Comparison of ENCODE assay signal across 29 cellular contexts in genomic region chr7:115249080-115249479, GRCh38.
DNase-seq lines count a peak whose midpoint lies in the region; ATAC-seq and TF ChIP-seq lines count a peak whose summit lies in the region.
"Had no signal": no experiment of that assay in that cellular context is flagged by ENCODE, and none has a peak within 500 bp of the region (broad histone marks: within the 10 kb centered on the region; RNA-seq: fewer than 3 reads in every experiment).

No MANE protein-coding gene starts in this region.

- H3K4me3 ChIP-seq in fibroblast of pulmonary artery (replicated peaks; ENCODE audit: low read depth, low read length) (no peak overlapping the region), endodermal cell (ENCODE audit: low read length) (no peak overlapping the region)
- H3K4me3 ChIP-seq: adrenal gland; BLaER1 treated with 17β-estradiol and CSF1 and Interleukin-3, amounts not matched to agents 10 nM and 100 nM; breast epithelium; mucosa of descending colon had no signal

- H3K4me3 Mint-ChIP-seq in activated T-helper 17 cell treated with anti-CD3 and anti-CD28 coated beads, Interleukin-2, amount 50 U/mL, for 72 hours, result no peak overlapping the region
- no peak overlapping the region for H3K4me3 Mint-ChIP-seq in endodermal cell
- H3K4me3 Mint-ChIP-seq: activated CD4-positive, alpha-beta T cell treated with anti-CD3 and anti-CD28 coated beads, Interleukin-2, amount 10 ng/mL, durations not matched to agents 7 days and 5 days; dendritic cell treated with granulocyte-macrophage colony-stimulating factor and Interleukin-4, amounts not matched to agents 40 ng/mL and 50 ng/mL, for 4 days; IgD-negative memory B cell; stimulated activated naive CD8-positive, alpha-beta T cell treated with anti-CD3 and anti-CD28 coated beads, Interleukin-15, amount 100 ng/mL, for 72 hours had no signal

- H3K27me3 Mint-ChIP-seq in activated T-helper 17 cell treated with anti-CD3 and anti-CD28 coated beads, Interleukin-2, amount 50 U/mL, for 72 hours, result no peaks in the 10 kb centered on the region
- no peaks in the 10 kb centered on the region for H3K27me3 Mint-ChIP-seq in endodermal cell (ENCODE audit: insufficient read depth)
- H3K27me3 Mint-ChIP-seq: activated CD4-positive, alpha-beta T cell treated with anti-CD3 and anti-CD28 coated beads, Interleukin-2, amount 10 ng/mL, durations not matched to agents 7 days and 5 days; dendritic cell treated with granulocyte-macrophage colony-stimulating factor and Interleukin-4, amounts not matched to agents 40 ng/mL and 50 ng/mL, for 4 days; IgD-negative memory B cell; stimulated activated naive CD8-positive, alpha-beta T cell treated with anti-CD3 and anti-CD28 coated beads, Interleukin-15, amount 100 ng/mL, for 72 hours had no signal

- peak; percentile 11 for DNase-seq in NCI-H82 (lab: John Stamatoyannopoulos, UW)
- DNase-seq in NCI-H82 treated with DMSO at 0.1 percent for 48 hours (lab: John Stamatoyannopoulos, UW; ENCODE audit: unreplicated experiment), result no peak
- DNase-seq in fibroblast of pulmonary artery (ENCODE audit: low read depth), result peak; percentile 25
- DNase-seq in endodermal cell, result no peak
- no peak for DNase-seq in inferior parietal cortex (ENCODE audit: extremely low spot score)
- DNase-seq in NCI-H2107 (lab: John Stamatoyannopoulos, UW), result no peak
- DNase-seq: activated CD4-positive, alpha-beta T cell treated with anti-CD3 and anti-CD28 coated beads, Interleukin-2, amount 10 ng/mL, durations not matched to agents 7 days and 5 days; activated effector memory CD4-positive, alpha-beta T cell treated with anti-CD3 and anti-CD28 coated beads, Interleukin-2, amount 50 U/mL, for 16 hours; adrenal gland; erythroblast; mucosa of descending colon; NCI-H1694 treated with DMSO at 0.1 percent for 48 hours; NCI-H774; OCI-M1; SHP77 treated with DMSO at 0.1 percent for 48 hours; small intestine; stimulated activated CD4-positive, alpha-beta T cell treated with anti-CD3 and anti-CD28 coated beads, Interleukin-2, amount 100 ng/mL, for 48 hours; stimulated activated naive CD8-positive, alpha-beta T cell treated with anti-CD3 and anti-CD28 coated beads, Interleukin-15, amount 100 ng/mL, for 72 hours; T-helper 1 cell; trophoblast cell had no signal

- ATAC-seq in activated T-helper 17 cell treated with anti-CD3 and anti-CD28 coated beads, Interleukin-2, amount 50 U/mL, for 72 hours (replicated peaks), result no peak
- ATAC-seq in GM21576 (IDR thresholded peaks at IDR 0.05; ENCODE audit: unreplicated experiment), result no peak
- ATAC-seq: mucosa of descending colon; stimulated activated naive CD8-positive, alpha-beta T cell treated with anti-CD3 and anti-CD28 coated beads, Interleukin-15, amount 100 ng/mL, for 72 hours had no signal

- H3K27ac ChIP-seq in endodermal cell (ENCODE audit: low read depth, low read length), result no peak overlapping the region
- H3K27ac ChIP-seq: 22Rv1; adrenal gland; BLaER1 treated with 17β-estradiol and CSF1 and Interleukin-3, amounts not matched to agents 10 nM and 100 nM; breast epithelium; neutrophil; VCaP had no signal

- H3K9me3 Mint-ChIP-seq in activated T-helper 17 cell treated with anti-CD3 and anti-CD28 coated beads, Interleukin-2, amount 50 U/mL, for 72 hours, result peaks cover 15% of the 10 kb centered on the region
- H3K9me3 Mint-ChIP-seq in endodermal cell, result peaks cover 31% of the 10 kb centered on the region
- H3K9me3 Mint-ChIP-seq: activated CD4-positive, alpha-beta T cell treated with anti-CD3 and anti-CD28 coated beads, Interleukin-2, amount 10 ng/mL, durations not matched to agents 7 days and 5 days; dendritic cell treated with granulocyte-macrophage colony-stimulating factor and Interleukin-4, amounts not matched to agents 40 ng/mL and 50 ng/mL, for 4 days had no signal

- WGBS in endodermal cell (ENCODE audit: insufficient coverage in 1 of 2, insufficient read length in 1 of 2), 2 experiments, result 87 to 88% methylated on average over 1 of the region's 1 CpG

- H3K27ac Mint-ChIP-seq in activated T-helper 17 cell treated with anti-CD3 and anti-CD28 coated beads, Interleukin-2, amount 50 U/mL, for 72 hours, result peak overlapping the region; percentile 61
- no peak overlapping the region for H3K27ac Mint-ChIP-seq in endodermal cell
- H3K27ac Mint-ChIP-seq: activated CD4-positive, alpha-beta T cell treated with anti-CD3 and anti-CD28 coated beads, Interleukin-2, amount 10 ng/mL, durations not matched to agents 7 days and 5 days; dendritic cell treated with granulocyte-macrophage colony-stimulating factor and Interleukin-4, amounts not matched to agents 40 ng/mL and 50 ng/mL, for 4 days; IgD-negative memory B cell; stimulated activated naive CD8-positive, alpha-beta T cell treated with anti-CD3 and anti-CD28 coated beads, Interleukin-15, amount 100 ng/mL, for 72 hours had no signal

- H3K4me1 ChIP-seq in endodermal cell (ENCODE audit: control insufficient read depth, insufficient read depth, low read length), result no peaks in the 10 kb centered on the region
- H3K4me1 ChIP-seq: adrenal gland; BLaER1 treated with 17β-estradiol and CSF1 and Interleukin-3, amounts not matched to agents 10 nM and 100 nM; breast epithelium had no signal

- H3K9ac ChIP-seq in endodermal cell (ENCODE audit: extremely low read depth, low read length, poor library complexity, severe bottlenecking), result no peak overlapping the region
- H3K9ac ChIP-seq: BLaER1 treated with 17β-estradiol and CSF1 and Interleukin-3, amounts not matched to agents 10 nM and 100 nM had no signal

- TF ChIP-seq CTCF in fibroblast of pulmonary artery (IDR thresholded peaks at IDR 0.05; ENCODE audit: low read length, missing control alignments) (no peak), endodermal cell (conservative IDR thresholded peaks at IDR 0.05) (no peak)

- H3K9me3 ChIP-seq in endodermal cell (ENCODE audit: control insufficient read depth, low read length), result peaks cover 17% of the 10 kb centered on the region
- H3K9me3 ChIP-seq: adrenal gland, neutrophil had no signal

- peaks cover 9% of the 10 kb centered on the region for H3K4me1 Mint-ChIP-seq in activated T-helper 17 cell treated with anti-CD3 and anti-CD28 coated beads, Interleukin-2, amount 50 U/mL, for 72 hours
- H3K4me1 Mint-ChIP-seq in endodermal cell, result peaks cover 6% of the 10 kb centered on the region
- H3K4me1 Mint-ChIP-seq: activated CD4-positive, alpha-beta T cell treated with anti-CD3 and anti-CD28 coated beads, Interleukin-2, amount 10 ng/mL, durations not matched to agents 7 days and 5 days; IgD-negative memory B cell; stimulated activated naive CD8-positive, alpha-beta T cell treated with anti-CD3 and anti-CD28 coated beads, Interleukin-15, amount 100 ng/mL, for 72 hours had no signal

- no peaks in the 10 kb centered on the region for H3K36me3 Mint-ChIP-seq in activated T-helper 17 cell treated with anti-CD3 and anti-CD28 coated beads, Interleukin-2, amount 50 U/mL, for 72 hours (ENCODE audit: low read depth)
- no peaks in the 10 kb centered on the region for H3K36me3 Mint-ChIP-seq in endodermal cell (ENCODE audit: low read depth)
- H3K36me3 Mint-ChIP-seq: IgD-negative memory B cell had no signal

- no peaks in the 10 kb centered on the region for H3K27me3 ChIP-seq in endodermal cell (ENCODE audit: control insufficient read depth, insufficient read depth, low read length, poor library complexity, severe bottlenecking)
- H3K27me3 ChIP-seq: adrenal gland; BLaER1 treated with 17β-estradiol and CSF1 and Interleukin-3, amounts not matched to agents 10 nM and 100 nM; breast epithelium; neutrophil had no signal

- no peaks in the 10 kb centered on the region for H3K36me3 ChIP-seq in endodermal cell (ENCODE audit: control insufficient read depth, insufficient read depth, low read length)
- H3K36me3 ChIP-seq: adrenal gland; BLaER1 treated with 17β-estradiol and CSF1 and Interleukin-3, amounts not matched to agents 10 nM and 100 nM; breast epithelium; neutrophil had no signal

Comparison
In these comparisons a context has a peak if more than half of its experiments do, and no peak if none do; other contexts are left out.
1. DNase-seq: peak in NCI-H82 (single experiment) and fibroblast of pulmonary artery (single experiment); none in NCI-H82 treated with DMSO at 0.1 percent for 48 hours (single experiment), endodermal cell (single experiment), inferior parietal cortex (single experiment) and NCI-H2107 (single experiment).